ENCODE assay signal across 9 cellular contexts in genomic region chr16:85136705-85137322, GRCh38. TPM values are rescaled to one million over a fixed set of nuclear protein-coding genes. Genes with fewer than 3 reads are reported as not detected.
DNase-seq lines count a peak whose midpoint lies in the region; ATAC-seq and TF ChIP-seq lines count a peak whose summit lies in the region.
"Had no signal": no experiment of that assay in that cellular context is flagged by ENCODE, and none has a peak within 500 bp of the region (broad histone marks: within the 10 kb centered on the region; RNA-seq: fewer than 3 reads in every experiment).

No MANE protein-coding gene starts in this region.

- H3K9me3 Mint-ChIP-seq in Calu3 (ENCODE audit: low read depth, unreplicated experiment): no peaks in the 10 kb centered on the region
- no peaks in the 10 kb centered on the region for H3K9me3 Mint-ChIP-seq in activated naive CD4-positive, alpha-beta T cell treated with anti-CD3 and anti-CD28 coated beads, Interleukin-2, amount 10 ng/mL, durations not matched to agents 7 days and 5 days

- H4K8ac ChIP-seq in trophoblast cell (ENCODE audit: low read depth, low read length): no peak overlapping the region

- intact Hi-C loops in Calu3 (cut with micrococcal nuclease; ENCODE audit: unreplicated experiment): no loop called here
- intact Hi-C loops in lower leg skin (cut with DNase I; ENCODE audit: low total_unique reads): no loop called here

- H3K4me3 ChIP-seq in SJCRH30 (peak overlapping the region; percentile 61), trophoblast cell (ENCODE audit: low read depth, low read length) (no peak overlapping the region), lower leg skin (ENCODE audit: low read depth, poor library complexity, severe bottlenecking) (no peak overlapping the region)

- H3K4me2 ChIP-seq in trophoblast cell (ENCODE audit: low read length): no peak overlapping the region

- no peaks in the 10 kb centered on the region for H3K27me3 ChIP-seq in SJCRH30
- H3K27me3 ChIP-seq in foreskin keratinocyte: peaks cover 53% of the 10 kb centered on the region
- H3K27me3 ChIP-seq in trophoblast cell (ENCODE audit: insufficient read depth, low read length): no peaks in the 10 kb centered on the region

- H3K18ac ChIP-seq in trophoblast cell (ENCODE audit: low read length): no peak overlapping the region

- ATAC-seq in foreskin keratinocyte (peak; percentile 5), HG03280 (IDR thresholded peaks at IDR 0.05; ENCODE audit: unreplicated experiment) (no peak)

- no peaks in the 10 kb centered on the region for H3K36me3 ChIP-seq in SJCRH30
- no peaks in the 10 kb centered on the region for H3K36me3 ChIP-seq in trophoblast cell (ENCODE audit: control insufficient read depth in 1 of 2, insufficient read depth in 2 of 2, low read length in 2 of 2)

- H3K79me2 ChIP-seq in trophoblast cell (ENCODE audit: control insufficient read depth, insufficient read depth, low read length, poor library complexity): no peaks in the 10 kb centered on the region

- H3K23ac ChIP-seq in trophoblast cell (ENCODE audit: low read length): no peak overlapping the region

- DNase-seq in Calu3: no peak
- peak; percentile 94 to 97 for DNase-seq in SJCRH30
- DNase-seq in foreskin keratinocyte: no peak
- no peak for DNase-seq in trophoblast cell
- DNase-seq in lower leg skin (ENCODE audit: low spot score in 2 of 2): no peak
- DNase-seq in stimulated activated CD8-positive, alpha-beta memory T cell treated with anti-CD3 and anti-CD28 coated beads, Interleukin-4, amount 100 ng/mL, for 48 hours: no peak
- DNase-seq in activated naive CD4-positive, alpha-beta T cell treated with anti-CD3 and anti-CD28 coated beads, Interleukin-2, amount 10 ng/mL, durations not matched to agents 7 days and 5 days: no peak

- no peak overlapping the region for H3K14ac ChIP-seq in trophoblast cell (ENCODE audit: low read length)

- no peak overlapping the region for H3K9ac ChIP-seq in trophoblast cell (ENCODE audit: low read length)

- peak overlapping the region; percentile 28 for H3K4me3 Mint-ChIP-seq in Calu3 (ENCODE audit: low read depth, unreplicated experiment)
- H3K4me3 Mint-ChIP-seq in activated naive CD4-positive, alpha-beta T cell treated with anti-CD3 and anti-CD28 coated beads, Interleukin-2, amount 10 ng/mL, durations not matched to agents 7 days and 5 days: no peak overlapping the region

- BruUV-seq in Calu3 (replicated peaks; lab: Mats Ljungman, UMichigan): no TSS peak

- H2AK5ac ChIP-seq in trophoblast cell (ENCODE audit: low read length): peak overlapping the region; percentile 36

- TF ChIP-seq CTCF in Calu3 (IDR thresholded peaks at IDR 0.05; ENCODE audit: unreplicated experiment) (no peak), foreskin keratinocyte (conservative IDR thresholded peaks at IDR 0.05) (no peak), lower leg skin (IDR thresholded peaks at IDR 0.05) (peak in 1 of 3 donors; percentile 23)

- H2BK5ac ChIP-seq in trophoblast cell (ENCODE audit: low read depth, low read length, poor library complexity): no peak overlapping the region

- no CpG with 5 or more reads among the region's 17 CpGs for WGBS in trophoblast cell (ENCODE audit: extremely low coverage, insufficient coverage, insufficient read length)
- 49 to 61% methylated on average over 17 of the region's 17 CpGs for WGBS in lower leg skin, 2 donors

- H4K91ac ChIP-seq in trophoblast cell (ENCODE audit: low read depth, low read length): no peak overlapping the region

- no peak overlapping the region for H2AFZ ChIP-seq in trophoblast cell (ENCODE audit: insufficient read depth, low read length, poor library complexity)

- no peak overlapping the region for H2BK120ac ChIP-seq in trophoblast cell (ENCODE audit: insufficient read depth, low read length, poor library complexity)

- CTCF ChIA-PET in Calu3 (lab: Charles Lee): no interaction called here
- CTCF ChIA-PET in activated naive CD4-positive, alpha-beta T cell treated with anti-CD3 and anti-CD28 coated beads, Interleukin-2, amount 10 ng/mL, durations not matched to agents 7 days and 5 days (lab: Charles Lee): no interaction called here

- H3K4me1 ChIP-seq in SJCRH30 (peaks cover 16% of the 10 kb centered on the region), foreskin keratinocyte (no peaks in the 10 kb centered on the region), trophoblast cell (ENCODE audit: control insufficient read depth in 1 of 2, insufficient read depth in 2 of 2, low read length in 2 of 2) (peaks cover 9 to 15% of the 10 kb centered on the region in 2 experiments)

- H2BK12ac ChIP-seq in trophoblast cell (ENCODE audit: low read length): no peak overlapping the region

- H3K27me3 Mint-ChIP-seq in Calu3 (ENCODE audit: unreplicated experiment): peaks cover 87% of the 10 kb centered on the region
- H3K27me3 Mint-ChIP-seq in activated naive CD4-positive, alpha-beta T cell treated with anti-CD3 and anti-CD28 coated beads, Interleukin-2, amount 10 ng/mL, durations not matched to agents 7 days and 5 days: peaks cover 68% of the 10 kb centered on the region

- no peaks in the 10 kb centered on the region for H3K36me3 Mint-ChIP-seq in Calu3 (ENCODE audit: insufficient read depth, unreplicated experiment)
- H3K36me3 Mint-ChIP-seq in activated naive CD4-positive, alpha-beta T cell treated with anti-CD3 and anti-CD28 coated beads, Interleukin-2, amount 10 ng/mL, durations not matched to agents 7 days and 5 days: no peaks in the 10 kb centered on the region

- H3K9me3 ChIP-seq in SJCRH30 (replicated peaks) (no peaks in the 10 kb centered on the region), trophoblast cell (ENCODE audit: insufficient read depth, low read depth, low read length) (no peaks in the 10 kb centered on the region)

- no peak for TF ChIP-seq POLR2A in lower leg skin (IDR thresholded peaks at IDR 0.05)

- no peaks in the 10 kb centered on the region for H3K79me1 ChIP-seq in trophoblast cell (ENCODE audit: low read length)

- peaks cover 5% of the 10 kb centered on the region for H3K4me1 Mint-ChIP-seq in Calu3 (ENCODE audit: low read depth, unreplicated experiment)
- H3K4me1 Mint-ChIP-seq in activated naive CD4-positive, alpha-beta T cell treated with anti-CD3 and anti-CD28 coated beads, Interleukin-2, amount 10 ng/mL, durations not matched to agents 7 days and 5 days: peaks cover 24% of the 10 kb centered on the region

- no peak overlapping the region for H3K27ac Mint-ChIP-seq in Calu3 (ENCODE audit: unreplicated experiment)
- H3K27ac Mint-ChIP-seq in activated naive CD4-positive, alpha-beta T cell treated with anti-CD3 and anti-CD28 coated beads, Interleukin-2, amount 10 ng/mL, durations not matched to agents 7 days and 5 days: no peak overlapping the region

- peak overlapping the region; percentile 99 for H3K27ac ChIP-seq in SJCRH30
- no peak overlapping the region for H3K27ac ChIP-seq in foreskin keratinocyte
- H3K27ac ChIP-seq in trophoblast cell (ENCODE audit: low read depth, low read length): no peak overlapping the region

- no peak overlapping the region for H3K4ac ChIP-seq in trophoblast cell (ENCODE audit: low read depth, low read length)

- H4K12ac ChIP-seq in trophoblast cell (ENCODE audit: low read depth, low read length): no peak overlapping the region

RNA-seq across cellular contexts. Expression of gene CIBAR2, which starts 24.5 kb away (rescaled TPM):
- total RNA-seq in Calu3 (2022) (not detected in 2 replicates), foreskin keratinocyte (not detected in 2 replicates), lower leg skin (not detected)
- 0.04 and 0.41 TPM in 2 replicates for total RNA-seq in SJCRH30 (2014; rRNA removed; shearing (Covaris generic))
- polyA plus RNA-seq in foreskin keratinocyte: not detected in 2 replicates
- 0.03 TPM in 1 of 2 replicates, not detected in the other for polyA plus RNA-seq in trophoblast cell (2013)
- total RNA-seq: dermis microvascular lymphatic vessel endothelial cell had no signal

Comparison
In these comparisons a context has a peak if more than half of its experiments do, and no peak if none do; other contexts are left out.
1. DNase-seq: peak in SJCRH30 (2 of 2); none in Calu3 (single experiment), foreskin keratinocyte (0 of 2), trophoblast cell (0 of 2), lower leg skin (0 of 2), stimulated activated CD8-positive, alpha-beta memory T cell treated with anti-CD3 and anti-CD28 coated beads, Interleukin-4, amount 100 ng/mL, for 48 hours (single experiment) and activated naive CD4-positive, alpha-beta T cell treated with anti-CD3 and anti-CD28 coated beads, Interleukin-2, amount 10 ng/mL, durations not matched to agents 7 days and 5 days (single experiment).